8 cellular contexts compared by ENCODE assay signal in genomic region chrX:13029341-13029740, GRCh38. TPM values are rescaled to one million over a fixed set of nuclear protein-coding genes. Genes with fewer than 3 reads are reported as not detected.
DNase-seq lines count a peak whose midpoint lies in the region; ATAC-seq, FAIRE-seq and TF ChIP-seq lines count a peak whose summit lies in the region.

No MANE protein-coding gene starts in this region.

- no peaks in the 10 kb centered on the region for H3F3A ChIP-seq in GM23338 (replicated peaks; ENCODE audit: low read depth)

- H3K9me3 ChIP-seq in T-helper 17 cell (ENCODE audit: control insufficient read depth, low read length, poor library complexity, severe bottlenecking): no peaks in the 10 kb centered on the region
- no peaks in the 10 kb centered on the region for H3K9me3 ChIP-seq in psoas muscle

- no peak for TF ChIP-seq CTCF in GM23338 (conservative IDR thresholded peaks at IDR 0.05; ENCODE audit: low read depth in 2 of 2)
- TF ChIP-seq CTCF in psoas muscle (IDR thresholded peaks at IDR 0.05): no peak
- TF ChIP-seq CTCF in D721Med (IDR thresholded peaks at IDR 0.05; ENCODE audit: insufficient read depth, missing control alignments): no peak

- H3K27ac ChIP-seq in GM23338 (ENCODE audit: low read depth): peak overlapping the region; percentile 89
- H3K27ac ChIP-seq in psoas muscle: no peak overlapping the region

- FAIRE-seq in D721Med (lab: Jason Lieb, UNC): no peak

- 4 to 15% (median 4%) methylated on average over 5 of the region's 5 CpGs for WGBS in psoas muscle, 3 donors

- DNase-seq in GM23338 (ENCODE audit: low spot score): no peak
- no peak for DNase-seq in T-helper 17 cell
- peak; percentile 55 for DNase-seq in Right ventricle myocardium superior
- DNase-seq in psoas muscle: peak; percentile 26 to 64
- DNase-seq in cortex of kidney (lab: John Stamatoyannopoulos, UW): no peak
- DNase-seq in D721Med (ENCODE audit: insufficient read length, low spot score): no peak
- DNase-seq in NCI-H1436 (lab: John Stamatoyannopoulos, UW): no peak

- ATAC-seq in GM23338 (peak; percentile 52; the same call in 2 of the 3 replicates), T-helper 17 cell (peak; percentile 20), Right ventricle myocardium superior (ENCODE audit: poor library complexity) (peak; percentile 67), psoas muscle (no peak), HG03469 (IDR thresholded peaks at IDR 0.05; ENCODE audit: unreplicated experiment) (no peak)

- H3K4me3 ChIP-seq in GM23338 (no peak overlapping the region), psoas muscle (no peak overlapping the region)

- H3K27me3 ChIP-seq in GM23338 (ENCODE audit: insufficient read depth) (no peaks in the 10 kb centered on the region), psoas muscle (ENCODE audit: insufficient read depth in 3 of 3, low read length in 2 of 3) (peaks cover 0 to 6% (median 0%) of the 10 kb centered on the region in 3 donors)

- no peak overlapping the region for H3K4me3 Mint-ChIP-seq in GM23338
- peak overlapping the region; percentile 9 for H3K4me3 Mint-ChIP-seq in T-helper 17 cell

- no peaks in the 10 kb centered on the region for H3K36me3 ChIP-seq in GM23338 (ENCODE audit: insufficient read depth)
- H3K36me3 ChIP-seq in psoas muscle (ENCODE audit: insufficient read depth in 1 of 2, low read depth in 1 of 2): no peaks in the 10 kb centered on the region

- H3K9me2 ChIP-seq in GM23338 (ENCODE audit: insufficient read depth): no peaks in the 10 kb centered on the region

- intact Hi-C loops in Right ventricle myocardium superior (cut with DNase I): no loop called here
- intact Hi-C loops in psoas muscle (cut with DNase I): loop anchor here in 1 of 2 donors (2.0 kb wide), 1 partner anchor 75 kb away; no protein-coding TSS in a partner anchor

- H3K36me3 Mint-ChIP-seq in GM23338 (ENCODE audit: low read depth) (no peaks in the 10 kb centered on the region), T-helper 17 cell (ENCODE audit: low read depth) (peaks cover 2% of the 10 kb centered on the region)

- H3K4me1 Mint-ChIP-seq in GM23338: peaks cover 27% of the 10 kb centered on the region
- H3K4me1 Mint-ChIP-seq in T-helper 17 cell: peaks cover 32% of the 10 kb centered on the region

- H3K27me3 Mint-ChIP-seq in GM23338 (ENCODE audit: insufficient read depth, low read depth, poor library complexity) (peaks cover 4% of the 10 kb centered on the region), T-helper 17 cell (no peaks in the 10 kb centered on the region)

- peak overlapping the region; percentile 52; the same call in 1 of the 2 replicates for H3K4me2 ChIP-seq in GM23338

- H3K4me1 ChIP-seq in GM23338 (ENCODE audit: insufficient read depth): peaks cover 25% of the 10 kb centered on the region
- H3K4me1 ChIP-seq in psoas muscle: no peaks in the 10 kb centered on the region

- H3K9me3 Mint-ChIP-seq in GM23338: no peaks in the 10 kb centered on the region

- H3K27ac Mint-ChIP-seq in GM23338: peak overlapping the region; percentile 94
- peak overlapping the region; percentile 97 for H3K27ac Mint-ChIP-seq in T-helper 17 cell

- no peaks in the 10 kb centered on the region for H3K79me2 ChIP-seq in GM23338 (replicated peaks; ENCODE audit: insufficient read depth)

- no peaks in the 10 kb centered on the region for H4K20me1 ChIP-seq in GM23338 (replicated peaks; ENCODE audit: insufficient read depth)

- H2AFZ ChIP-seq in GM23338: no peak overlapping the region

TF ChIP-seq in GM23338, 12 proteins besides CTCF, POLR2A, EP300 and RAD21 (continues in another document):
- TF ChIP-seq CREB1 (CRISPR knock-in tag; IDR thresholded peaks at IDR 0.05; ENCODE audit: low read depth) (no peak), EZH2phosphoT487 (IDR thresholded peaks at IDR 0.05; ENCODE audit: unreplicated experiment) (no peak), JUNB (IDR thresholded peaks at IDR 0.05; ENCODE audit: unreplicated experiment) (no peak), ETS1 (IDR thresholded peaks at IDR 0.05) (no peak), POLR2AphosphoS5 (IDR thresholded peaks at IDR 0.05; ENCODE audit: low read depth) (no peak), ZNF462 (CRISPR knock-in tag; IDR thresholded peaks at IDR 0.05) (no peak), STAT1 (IDR thresholded peaks at IDR 0.05; ENCODE audit: unreplicated experiment) (no peak), NANOG (IDR thresholded peaks at IDR 0.05; ENCODE audit: borderline replicate concordance) (no peak), ZNF114 (CRISPR knock-in tag; IDR thresholded peaks at IDR 0.05) (no peak), ZNF331 (CRISPR knock-in tag; IDR thresholded peaks at IDR 0.05; ENCODE audit: low read depth) (no peak), EZH2 (IDR thresholded peaks at IDR 0.05; ENCODE audit: low read depth, unreplicated experiment) (no peak)

RNA-seq across cellular contexts. Expression of gene FAM9C, which starts 15.1 kb away (rescaled TPM):
- total RNA-seq in GM23338 (2014; rRNA removed; shearing (Covaris generic)): not detected in 2 replicates
- 0.08 and 0.19 TPM in 2 replicates for polyA plus RNA-seq in GM23338 (2016; fragmentation: Nextera tagmentation; extraction: Ambion mirVana)
- not detected for total RNA-seq in T-helper 17 cell
- total RNA-seq in Right ventricle myocardium superior: 0.35 TPM
- total RNA-seq in psoas muscle: under 1 TPM in 1 of 4 donors, not detected in 3; 0.04 TPM
- not detected for polyA plus RNA-seq in psoas muscle

RNA-seq across cellular contexts. Expression of gene TMSB4X, which starts 54.4 kb away (rescaled TPM):
- total RNA-seq in GM23338 (2014; rRNA removed; shearing (Covaris generic)): 999 and 1,367 TPM in 2 replicates
- 6,191 and 6,226 TPM in 2 replicates for polyA plus RNA-seq in GM23338 (2016; fragmentation: Nextera tagmentation; extraction: Ambion mirVana)
- 1,000 to 10,000 TPM; 5,781 to 7,183 TPM for total RNA-seq in T-helper 17 cell
- total RNA-seq in Right ventricle myocardium superior: 875 TPM
- 100 to 1,000 TPM; 382 to 731 (median 461) TPM for total RNA-seq in psoas muscle
- 1,000 to 10,000 TPM in 1 of 3 donors, 100 to 1,000 TPM in 2; 534 to 1,148 (median 724) TPM for polyA plus RNA-seq in psoas muscle

Comparison
In these comparisons a context has a peak if more than half of its experiments do, and no peak if none do; other contexts are left out.
1. ATAC-seq: peak in GM23338 (single experiment), T-helper 17 cell (single experiment) and Right ventricle myocardium superior (single experiment); none in psoas muscle (0 of 4) and HG03469 (single experiment).
2. DNase-seq: peak in Right ventricle myocardium superior (single experiment) and psoas muscle (2 of 2); none in GM23338 (single experiment), T-helper 17 cell (0 of 3), cortex of kidney (single experiment), D721Med (single experiment) and NCI-H1436 (single experiment).